In the genomic region with DNA sequence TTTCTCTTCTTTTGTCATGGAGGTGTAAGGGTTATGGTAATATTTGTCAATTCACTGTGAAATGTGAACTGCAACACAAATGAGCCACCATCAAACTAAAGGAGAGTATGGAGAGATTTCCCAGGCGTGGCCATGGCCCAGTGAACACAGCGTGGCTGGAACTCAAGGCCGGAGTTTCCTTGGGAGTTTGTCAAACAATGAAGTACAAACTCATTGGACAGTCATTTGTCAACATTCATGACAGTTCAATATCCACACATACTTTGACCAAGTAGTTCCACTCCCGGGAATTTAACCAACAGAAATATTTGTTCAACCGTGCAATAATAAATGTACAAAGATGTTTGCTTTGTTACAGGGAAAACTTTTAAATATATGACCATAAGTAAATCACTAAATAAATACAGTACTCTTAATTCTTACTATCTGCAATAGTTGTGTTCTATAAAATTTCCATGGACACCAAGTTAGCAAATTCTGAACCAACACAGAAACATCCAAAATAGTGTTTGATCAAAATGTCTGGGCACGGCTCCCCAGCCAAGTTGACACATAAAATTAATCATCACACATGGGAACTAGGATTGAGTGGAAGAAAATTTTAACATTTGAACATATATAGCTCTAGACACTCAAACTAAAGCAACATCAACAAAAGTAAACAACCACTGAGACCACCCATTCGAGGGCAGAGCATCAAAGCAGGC, we compare ENCODE assay signal across 17 cellular contexts.
DNase-seq lines count a peak whose midpoint lies in the region; ATAC-seq and TF ChIP-seq lines count a peak whose summit lies in the region.
"Had no signal": no experiment of that assay in that cellular context is flagged by ENCODE, and none has a peak within 500 bp of the region (broad histone marks: within the 10 kb centered on the region; RNA-seq: fewer than 3 reads in every experiment).

No MANE protein-coding gene starts in this region.

- in situ Hi-C loops in Caki2 (cut with HindIII; ENCODE audit: low pct_unique_long_range_greater_than_20kb, low sequenced_read_pairs), result loop anchor here (10.0 kb wide), 1 partner anchor 111 kb away; no protein-coding TSS in a partner anchor

- H3K4me3 Mint-ChIP-seq in chondrocyte (ENCODE audit: unreplicated experiment), result no peak overlapping the region
- H3K4me3 Mint-ChIP-seq in osteocyte (ENCODE audit: unreplicated experiment), result no peak overlapping the region
- H3K4me3 Mint-ChIP-seq in activated T-cell treated with anti-CD3 and anti-CD28 coated beads, Interleukin-2, amount 50 U/mL, for 72 hours, result no peak overlapping the region
- H3K4me3 Mint-ChIP-seq: CD8-positive, alpha-beta memory T cell; H9; IgD-negative memory B cell had no signal

- ATAC-seq in left lobe of liver, result peak; percentile 96
- ATAC-seq in activated T-cell treated with anti-CD3 and anti-CD28 coated beads, Interleukin-2, amount 50 U/mL, for 72 hours (replicated peaks in 1 of 2), result no peak
- ATAC-seq in HG03175 (IDR thresholded peaks at IDR 0.05; ENCODE audit: unreplicated experiment), result no peak

- no peaks in the 10 kb centered on the region for H3K9me3 Mint-ChIP-seq in chondrocyte (ENCODE audit: low read depth)
- H3K9me3 Mint-ChIP-seq in osteocyte (ENCODE audit: unreplicated experiment), result no peaks in the 10 kb centered on the region
- H3K9me3 Mint-ChIP-seq in activated T-cell treated with anti-CD3 and anti-CD28 coated beads, Interleukin-2, amount 50 U/mL, for 72 hours, result no peaks in the 10 kb centered on the region
- H3K9me3 Mint-ChIP-seq: CD8-positive, alpha-beta memory T cell; H9; IgD-negative memory B cell had no signal

- no peak for TF ChIP-seq CTCF in chondrocyte (IDR thresholded peaks at IDR 0.05)
- TF ChIP-seq CTCF in osteocyte (IDR thresholded peaks at IDR 0.05), result no peak

- H3K27me3 Mint-ChIP-seq in chondrocyte (ENCODE audit: low read depth) (no peaks in the 10 kb centered on the region), osteocyte (ENCODE audit: unreplicated experiment) (peaks cover 7% of the 10 kb centered on the region)
- no peaks in the 10 kb centered on the region for H3K27me3 Mint-ChIP-seq in activated T-cell treated with anti-CD3 and anti-CD28 coated beads, Interleukin-2, amount 50 U/mL, for 72 hours (ENCODE audit: low read depth)
- H3K27me3 Mint-ChIP-seq: IgD-negative memory B cell had no signal

- H3K36me3 Mint-ChIP-seq in chondrocyte (ENCODE audit: low read depth), result no peaks in the 10 kb centered on the region
- H3K36me3 Mint-ChIP-seq in osteocyte (ENCODE audit: unreplicated experiment), result no peaks in the 10 kb centered on the region
- H3K36me3 Mint-ChIP-seq in activated T-cell treated with anti-CD3 and anti-CD28 coated beads, Interleukin-2, amount 50 U/mL, for 72 hours (ENCODE audit: insufficient read depth in 2 of 2), result no peaks in the 10 kb centered on the region
- H3K36me3 Mint-ChIP-seq: CD8-positive, alpha-beta memory T cell; IgD-negative memory B cell had no signal

- H3K4me1 Mint-ChIP-seq in chondrocyte (ENCODE audit: low read depth) (peaks cover 29% of the 10 kb centered on the region), osteocyte (ENCODE audit: unreplicated experiment) (no peaks in the 10 kb centered on the region)
- no peaks in the 10 kb centered on the region for H3K4me1 Mint-ChIP-seq in activated T-cell treated with anti-CD3 and anti-CD28 coated beads, Interleukin-2, amount 50 U/mL, for 72 hours (ENCODE audit: low read depth)
- H3K4me1 Mint-ChIP-seq: CD8-positive, alpha-beta memory T cell; H9 had no signal

- peak overlapping the region; percentile 65 for H3K27ac Mint-ChIP-seq in chondrocyte (ENCODE audit: unreplicated experiment)
- H3K27ac Mint-ChIP-seq in osteocyte (ENCODE audit: unreplicated experiment), result peak overlapping the region; percentile 39
- no peak overlapping the region for H3K27ac Mint-ChIP-seq in activated T-cell treated with anti-CD3 and anti-CD28 coated beads, Interleukin-2, amount 50 U/mL, for 72 hours
- H3K27ac Mint-ChIP-seq: CD8-positive, alpha-beta memory T cell; H9; IgD-negative memory B cell had no signal

- peak; percentile 84 for DNase-seq in Caki2 (ENCODE audit: low read depth)
- no peak for DNase-seq in chondrocyte (ENCODE audit: low spot score)
- peak; percentile 64 for DNase-seq in left lobe of liver (ENCODE audit: low spot score)
- no peak for DNase-seq in osteocyte (ENCODE audit: extremely low spot score, unreplicated experiment)
- no peak for DNase-seq in activated T-cell treated with anti-CD3 and anti-CD28 coated beads, Interleukin-2, amount 50 U/mL, for 72 hours
- no peak for DNase-seq in NCI-H1105 (lab: John Stamatoyannopoulos, UW)
- no peak for DNase-seq in iPS-NIHi7 (ENCODE audit: extremely low spot score)
- DNase-seq: CD8-positive, alpha-beta memory T cell; H9; Kasumi-1; NCI-H1092 treated with DMSO at 0.1 percent for 48 hours; NCI-H2081; NCI-H510A; NCI-H774; Right ventricle myocardium superior had no signal

Comparison
In these comparisons a context has a peak if more than half of its experiments do, and no peak if none do; other contexts are left out.
1. DNase-seq: peak in Caki2 (single experiment) and left lobe of liver (single experiment); none in chondrocyte (single experiment), osteocyte (single experiment), activated T-cell treated with anti-CD3 and anti-CD28 coated beads, Interleukin-2, amount 50 U/mL, for 72 hours (0 of 2), NCI-H1105 (single experiment) and iPS-NIHi7 (single experiment).